2 cellular contexts compared by ENCODE assay signal in the genomic region with DNA sequence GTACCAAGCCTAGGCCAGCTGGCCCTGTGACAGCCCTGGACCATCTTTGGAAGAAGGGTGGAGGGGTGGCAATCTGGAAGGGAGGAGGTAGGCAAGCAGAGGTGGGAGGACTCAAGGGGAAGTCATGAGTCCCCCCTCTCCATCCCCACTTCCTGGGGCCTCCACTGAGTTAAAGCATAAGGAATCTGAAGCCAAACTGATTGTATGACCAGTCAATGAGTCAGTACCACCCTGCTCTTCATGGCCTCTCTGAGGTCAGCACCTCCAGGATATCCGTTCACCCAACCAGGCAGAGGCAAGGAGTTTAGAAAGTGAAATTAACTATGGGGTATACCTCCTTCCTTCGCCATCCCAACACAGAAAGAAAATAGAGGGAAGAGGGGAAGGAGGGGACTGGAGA.
A peak's percentile ranks its signal among the peaks of the same experiment; 100 is the strongest.
TF ChIP-seq lines count a peak whose summit lies in the region.

No MANE protein-coding gene starts in this region.

TF ChIP-seq in HCT116, 20 proteins besides CTCF, POLR2A, EP300 and RAD21 (continued from another document):
- TF ChIP-seq EZH2phosphoT487 (IDR thresholded peaks at IDR 0.05; ENCODE audit: borderline replicate concordance), result no peak
- no peak for TF ChIP-seq CEBPB (IDR thresholded peaks at IDR 0.05; ENCODE audit: low read depth)
- no peak; the same call in 1 of the 2 replicates for TF ChIP-seq ELF1 (IDR thresholded peaks at IDR 0.05; ENCODE audit: borderline replicate concordance, low read depth)
- TF ChIP-seq SP1 (IDR thresholded peaks at IDR 0.05; ENCODE audit: low read depth), result peak; percentile 95
- TF ChIP-seq FOSL1 (IDR thresholded peaks at IDR 0.05; ENCODE audit: low read depth), result peak; percentile 98
- TF ChIP-seq, protein P1, sequence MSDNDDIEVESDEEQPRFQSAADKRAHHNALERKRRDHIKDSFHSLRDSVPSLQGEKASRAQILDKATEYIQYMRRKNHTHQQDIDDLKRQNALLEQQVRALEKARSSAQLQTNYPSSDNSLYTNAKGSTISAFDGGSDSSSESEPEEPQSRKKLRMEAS (IDR thresholded peaks at IDR 0.05), result peak; percentile 70
- no peak for TF ChIP-seq EZH2 (IDR thresholded peaks at IDR 0.05)
- peak; percentile 33; the same call in 1 of the 2 replicates for TF ChIP-seq SRF (IDR thresholded peaks at IDR 0.05; ENCODE audit: low read depth)
- peak; percentile 71 for TF ChIP-seq POLR2AphosphoS5 (IDR thresholded peaks at IDR 0.05; ENCODE audit: low read depth, low read length)
- TF ChIP-seq, protein P2, sequence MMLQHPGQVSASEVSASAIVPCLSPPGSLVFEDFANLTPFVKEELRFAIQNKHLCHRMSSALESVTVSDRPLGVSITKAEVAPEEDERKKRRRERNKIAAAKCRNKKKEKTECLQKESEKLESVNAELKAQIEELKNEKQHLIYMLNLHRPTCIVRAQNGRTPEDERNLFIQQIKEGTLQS (IDR thresholded peaks at IDR 0.05), result no peak
- TF ChIP-seq TCF7L2 (IDR thresholded peaks at IDR 0.05; ENCODE audit: borderline replicate concordance, extremely low read depth, insufficient read depth, insufficient read length), result peak; percentile 59
- no peak for TF ChIP-seq ZFX (IDR thresholded peaks at IDR 0.05)
- TF ChIP-seq, protein P3, sequence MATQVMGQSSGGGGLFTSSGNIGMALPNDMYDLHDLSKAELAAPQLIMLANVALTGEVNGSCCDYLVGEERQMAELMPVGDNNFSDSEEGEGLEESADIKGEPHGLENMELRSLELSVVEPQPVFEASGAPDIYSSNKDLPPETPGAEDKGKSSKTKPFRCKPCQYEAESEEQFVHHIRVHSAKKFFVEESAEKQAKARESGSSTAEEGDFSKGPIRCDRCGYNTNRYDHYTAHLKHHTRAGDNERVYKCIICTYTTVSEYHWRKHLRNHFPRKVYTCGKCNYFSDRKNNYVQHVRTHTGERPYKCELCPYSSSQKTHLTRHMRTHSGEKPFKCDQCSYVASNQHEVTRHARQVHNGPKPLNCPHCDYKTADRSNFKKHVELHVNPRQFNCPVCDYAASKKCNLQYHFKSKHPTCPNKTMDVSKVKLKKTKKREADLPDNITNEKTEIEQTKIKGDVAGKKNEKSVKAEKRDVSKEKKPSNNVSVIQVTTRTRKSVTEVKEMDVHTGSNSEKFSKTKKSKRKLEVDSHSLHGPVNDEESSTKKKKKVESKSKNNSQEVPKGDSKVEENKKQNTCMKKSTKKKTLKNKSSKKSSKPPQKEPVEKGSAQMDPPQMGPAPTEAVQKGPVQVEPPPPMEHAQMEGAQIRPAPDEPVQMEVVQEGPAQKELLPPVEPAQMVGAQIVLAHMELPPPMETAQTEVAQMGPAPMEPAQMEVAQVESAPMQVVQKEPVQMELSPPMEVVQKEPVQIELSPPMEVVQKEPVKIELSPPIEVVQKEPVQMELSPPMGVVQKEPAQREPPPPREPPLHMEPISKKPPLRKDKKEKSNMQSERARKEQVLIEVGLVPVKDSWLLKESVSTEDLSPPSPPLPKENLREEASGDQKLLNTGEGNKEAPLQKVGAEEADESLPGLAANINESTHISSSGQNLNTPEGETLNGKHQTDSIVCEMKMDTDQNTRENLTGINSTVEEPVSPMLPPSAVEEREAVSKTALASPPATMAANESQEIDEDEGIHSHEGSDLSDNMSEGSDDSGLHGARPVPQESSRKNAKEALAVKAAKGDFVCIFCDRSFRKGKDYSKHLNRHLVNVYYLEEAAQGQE (IDR thresholded peaks at IDR 0.05; ENCODE audit: low read depth), result no peak
- TF ChIP-seq CBX3 (IDR thresholded peaks at IDR 0.05; ENCODE audit: low read depth), result peak; percentile 52; the same call in 1 of the 2 replicates
- TF ChIP-seq JUND (IDR thresholded peaks at IDR 0.05), result peak; percentile 92
- no peak for TF ChIP-seq EGR1 (IDR thresholded peaks at IDR 0.05; ENCODE audit: low read depth)
TF ChIP-seq in HCT116: peak in this region for 9.

TF ChIP-seq in SK-N-SH, 30 proteins besides CTCF, POLR2A, EP300 and RAD21:
- TF ChIP-seq, protein P3 (IDR thresholded peaks at IDR 0.05; ENCODE audit: low read depth, low read length), result peak; percentile 65; the same call in 1 of the 2 replicates
- peak; percentile 98 for TF ChIP-seq RXRA (IDR thresholded peaks at IDR 0.05; ENCODE audit: borderline replicate concordance, low read depth)
- TF ChIP-seq CHD2 (IDR thresholded peaks at IDR 0.05; ENCODE audit: low read length, partially characterized antibody), result no peak
- peak; percentile 58; the same call in 1 of the 2 replicates for TF ChIP-seq ELF1 (IDR thresholded peaks at IDR 0.05)
- no peak for TF ChIP-seq GATA2 (CRISPR knock-in tag; IDR thresholded peaks at IDR 0.05)
- TF ChIP-seq POLR2AphosphoS5 (IDR thresholded peaks at IDR 0.05; ENCODE audit: low read depth, low read length), result peak; percentile 66; the same call in 1 of the 2 replicates
- peak; percentile 91 for TF ChIP-seq NFIC (IDR thresholded peaks at IDR 0.05; ENCODE audit: borderline replicate concordance)
- peak; percentile 36; the same call in 1 of the 2 replicates for TF ChIP-seq MEF2A (IDR thresholded peaks at IDR 0.05; ENCODE audit: borderline replicate concordance, low read depth)
- TF ChIP-seq RCOR1 (IDR thresholded peaks at IDR 0.05; ENCODE audit: low read length), result no peak
- TF ChIP-seq SIN3A (IDR thresholded peaks at IDR 0.05; ENCODE audit: borderline replicate concordance, low read depth, low read length), result no peak
- TF ChIP-seq, protein P4, sequence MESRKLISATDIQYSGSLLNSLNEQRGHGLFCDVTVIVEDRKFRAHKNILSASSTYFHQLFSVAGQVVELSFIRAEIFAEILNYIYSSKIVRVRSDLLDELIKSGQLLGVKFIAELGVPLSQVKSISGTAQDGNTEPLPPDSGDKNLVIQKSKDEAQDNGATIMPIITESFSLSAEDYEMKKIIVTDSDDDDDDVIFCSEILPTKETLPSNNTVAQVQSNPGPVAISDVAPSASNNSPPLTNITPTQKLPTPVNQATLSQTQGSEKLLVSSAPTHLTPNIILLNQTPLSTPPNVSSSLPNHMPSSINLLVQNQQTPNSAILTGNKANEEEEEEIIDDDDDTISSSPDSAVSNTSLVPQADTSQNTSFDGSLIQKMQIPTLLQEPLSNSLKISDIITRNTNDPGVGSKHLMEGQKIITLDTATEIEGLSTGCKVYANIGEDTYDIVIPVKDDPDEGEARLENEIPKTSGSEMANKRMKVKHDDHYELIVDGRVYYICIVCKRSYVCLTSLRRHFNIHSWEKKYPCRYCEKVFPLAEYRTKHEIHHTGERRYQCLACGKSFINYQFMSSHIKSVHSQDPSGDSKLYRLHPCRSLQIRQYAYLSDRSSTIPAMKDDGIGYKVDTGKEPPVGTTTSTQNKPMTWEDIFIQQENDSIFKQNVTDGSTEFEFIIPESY (IDR thresholded peaks at IDR 0.05; ENCODE audit: borderline replicate concordance, low read depth), result peak; percentile 74; the same call in 1 of the 2 replicates
- TF ChIP-seq SMC3 (IDR thresholded peaks at IDR 0.05; ENCODE audit: low read depth, low read length), result no peak
- TF ChIP-seq FOSL2 (IDR thresholded peaks at IDR 0.05; ENCODE audit: borderline replicate concordance, low read depth), result peak; percentile 97
- TF ChIP-seq, protein P5, sequence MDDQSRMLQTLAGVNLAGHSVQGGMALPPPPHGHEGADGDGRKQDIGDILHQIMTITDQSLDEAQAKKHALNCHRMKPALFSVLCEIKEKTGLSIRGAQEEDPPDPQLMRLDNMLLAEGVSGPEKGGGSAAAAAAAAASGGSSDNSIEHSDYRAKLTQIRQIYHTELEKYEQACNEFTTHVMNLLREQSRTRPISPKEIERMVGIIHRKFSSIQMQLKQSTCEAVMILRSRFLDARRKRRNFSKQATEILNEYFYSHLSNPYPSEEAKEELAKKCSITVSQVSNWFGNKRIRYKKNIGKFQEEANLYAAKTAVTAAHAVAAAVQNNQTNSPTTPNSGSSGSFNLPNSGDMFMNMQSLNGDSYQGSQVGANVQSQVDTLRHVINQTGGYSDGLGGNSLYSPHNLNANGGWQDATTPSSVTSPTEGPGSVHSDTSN (IDR thresholded peaks at IDR 0.05), result peak; percentile 78
- TF ChIP-seq FOXJ3 (CRISPR knock-in tag; IDR thresholded peaks at IDR 0.05), result no peak
- TF ChIP-seq NRF1 (IDR thresholded peaks at IDR 0.05; ENCODE audit: low read depth, low read length), result no peak
- no peak for TF ChIP-seq MXI1 (IDR thresholded peaks at IDR 0.05; ENCODE audit: low read depth, low read length)
- TF ChIP-seq YY1 (IDR thresholded peaks at IDR 0.05; ENCODE audit: low read depth), result peak; percentile 47; the same call in 1 of the 2 replicates
- TF ChIP-seq, protein P6, sequence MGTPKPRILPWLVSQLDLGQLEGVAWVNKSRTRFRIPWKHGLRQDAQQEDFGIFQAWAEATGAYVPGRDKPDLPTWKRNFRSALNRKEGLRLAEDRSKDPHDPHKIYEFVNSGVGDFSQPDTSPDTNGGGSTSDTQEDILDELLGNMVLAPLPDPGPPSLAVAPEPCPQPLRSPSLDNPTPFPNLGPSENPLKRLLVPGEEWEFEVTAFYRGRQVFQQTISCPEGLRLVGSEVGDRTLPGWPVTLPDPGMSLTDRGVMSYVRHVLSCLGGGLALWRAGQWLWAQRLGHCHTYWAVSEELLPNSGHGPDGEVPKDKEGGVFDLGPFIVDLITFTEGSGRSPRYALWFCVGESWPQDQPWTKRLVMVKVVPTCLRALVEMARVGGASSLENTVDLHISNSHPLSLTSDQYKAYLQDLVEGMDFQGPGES (IDR thresholded peaks at IDR 0.05; ENCODE audit: low read depth, low read length), result no peak
- TF ChIP-seq, protein P7, sequence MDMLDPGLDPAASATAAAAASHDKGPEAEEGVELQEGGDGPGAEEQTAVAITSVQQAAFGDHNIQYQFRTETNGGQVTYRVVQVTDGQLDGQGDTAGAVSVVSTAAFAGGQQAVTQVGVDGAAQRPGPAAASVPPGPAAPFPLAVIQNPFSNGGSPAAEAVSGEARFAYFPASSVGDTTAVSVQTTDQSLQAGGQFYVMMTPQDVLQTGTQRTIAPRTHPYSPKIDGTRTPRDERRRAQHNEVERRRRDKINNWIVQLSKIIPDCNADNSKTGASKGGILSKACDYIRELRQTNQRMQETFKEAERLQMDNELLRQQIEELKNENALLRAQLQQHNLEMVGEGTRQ (IDR thresholded peaks at IDR 0.05; ENCODE audit: borderline replicate concordance, low read depth, low read length), result no peak
- TF ChIP-seq FOXM1 (IDR thresholded peaks at IDR 0.05; ENCODE audit: low read depth), result peak; percentile 78; the same call in 1 of the 2 replicates
- TF ChIP-seq EZH2phosphoT487 (IDR thresholded peaks at IDR 0.05; ENCODE audit: borderline replicate concordance, low read depth), result no peak
- TF ChIP-seq, protein P1 (IDR thresholded peaks at IDR 0.05; ENCODE audit: low read depth), result peak; percentile 72
- TF ChIP-seq RFX5 (IDR thresholded peaks at IDR 0.05; ENCODE audit: low read length), result no peak
- TF ChIP-seq TCF12 (IDR thresholded peaks at IDR 0.05), result peak; percentile 92
- TF ChIP-seq TEAD4 (IDR thresholded peaks at IDR 0.05; ENCODE audit: borderline replicate concordance, insufficient read depth), result peak; percentile 90
- peak; percentile 56; the same call in 1 of the 2 replicates for TF ChIP-seq GABPA (IDR thresholded peaks at IDR 0.05; ENCODE audit: low read depth)
- TF ChIP-seq, protein P8, sequence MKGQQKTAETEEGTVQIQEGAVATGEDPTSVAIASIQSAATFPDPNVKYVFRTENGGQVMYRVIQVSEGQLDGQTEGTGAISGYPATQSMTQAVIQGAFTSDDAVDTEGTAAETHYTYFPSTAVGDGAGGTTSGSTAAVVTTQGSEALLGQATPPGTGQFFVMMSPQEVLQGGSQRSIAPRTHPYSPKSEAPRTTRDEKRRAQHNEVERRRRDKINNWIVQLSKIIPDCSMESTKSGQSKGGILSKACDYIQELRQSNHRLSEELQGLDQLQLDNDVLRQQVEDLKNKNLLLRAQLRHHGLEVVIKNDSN (IDR thresholded peaks at IDR 0.05; ENCODE audit: borderline replicate concordance, low read depth), result no peak
- peak; percentile 94 for TF ChIP-seq JUND (IDR thresholded peaks at IDR 0.05)
- no peak for TF ChIP-seq TAF1 (IDR thresholded peaks at IDR 0.05; ENCODE audit: borderline replicate concordance, low read depth, low read length)
